19 cellular contexts compared by ENCODE assay signal in the genomic region with DNA sequence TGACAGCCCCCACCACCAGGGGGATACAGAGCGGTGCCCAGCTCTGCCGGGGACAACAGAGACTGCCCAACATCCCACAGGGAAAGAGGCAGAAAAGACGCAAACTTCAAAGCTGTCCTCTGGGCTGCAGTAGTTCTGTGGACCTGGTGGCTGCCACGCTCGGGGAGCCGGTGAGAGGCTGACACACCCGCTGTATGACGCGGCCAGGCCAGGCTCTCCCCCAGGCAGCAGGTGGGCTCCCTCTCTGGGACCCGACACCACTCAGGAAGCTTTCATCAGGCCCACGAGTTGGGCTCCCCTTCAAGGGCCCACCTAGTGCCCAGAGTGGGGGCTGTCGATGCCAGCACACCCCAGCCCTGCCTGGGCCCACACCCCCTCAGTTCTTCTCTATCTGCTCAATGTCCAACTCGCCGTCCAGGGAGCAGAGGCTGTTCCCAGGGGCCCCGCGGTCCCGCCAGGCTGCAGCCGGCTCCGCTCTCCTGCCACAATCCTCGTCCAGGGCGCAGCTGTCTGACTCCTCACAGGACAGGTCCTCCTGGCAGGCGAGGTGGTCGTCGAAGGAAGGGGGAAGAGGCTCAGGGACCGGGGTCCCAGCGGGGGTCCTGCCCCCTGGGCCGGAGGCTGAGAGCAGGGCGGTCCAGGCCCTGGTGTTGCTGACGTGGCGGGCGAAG.
DNase-seq lines count a peak whose midpoint lies in the region; ATAC-seq, FAIRE-seq and TF ChIP-seq lines count a peak whose summit lies in the region.
"Had no signal": no experiment of that assay in that cellular context is flagged by ENCODE, and none has a peak within 500 bp of the region (broad histone marks: within the 10 kb centered on the region; RNA-seq: fewer than 3 reads in every experiment).

No MANE protein-coding gene starts in this region.

- in situ Hi-C loops in G401 (cut with HindIII; ENCODE audit: low sequenced_read_pairs) = no loop called here

- TF ChIP-seq POLR2A in thyroid gland (IDR thresholded peaks at IDR 0.05) = no peak

- intact Hi-C loops in left ventricle myocardium inferior (cut with micrococcal nuclease) (no loop called here), Right ventricle myocardium superior (cut with DNase I) (loop anchor here (5.0 kb wide), 1 partner anchor 81 kb away; no protein-coding TSS in a partner anchor), psoas muscle (cut with DNase I) (no loop called here), thyroid gland (cut with DNase I) (loop anchor here (10.0 kb wide), 1 partner anchor 72 kb away; no protein-coding TSS in a partner anchor)

- H3K36me3 ChIP-seq in left ventricle myocardium inferior (peaks cover 10% of the 10 kb centered on the region), psoas muscle (ENCODE audit: insufficient read depth in 1 of 2, low read depth in 1 of 2) (no peaks in the 10 kb centered on the region), thyroid gland (no peaks in the 10 kb centered on the region)

- ATAC-seq in Right ventricle myocardium superior (ENCODE audit: poor library complexity) (no peak), psoas muscle (no peak), HG03108 (IDR thresholded peaks at IDR 0.05; ENCODE audit: unreplicated experiment) (no peak)

- no peak for TF ChIP-seq CTCF in left ventricle myocardium inferior (IDR thresholded peaks at IDR 0.05; ENCODE audit: borderline replicate concordance)
- TF ChIP-seq CTCF in psoas muscle (IDR thresholded peaks at IDR 0.05) = no peak
- TF ChIP-seq CTCF in thyroid gland (IDR thresholded peaks at IDR 0.05) = no peak

- H3K4me1 ChIP-seq in left ventricle myocardium inferior = peaks cover 98% of the 10 kb centered on the region
- peaks cover 63% of the 10 kb centered on the region for H3K4me1 ChIP-seq in psoas muscle
- H3K4me1 ChIP-seq in thyroid gland = peaks cover 94 to 100% of the 10 kb centered on the region in 2 donors

- H3K4me3 ChIP-seq in left ventricle myocardium inferior (no peak overlapping the region), psoas muscle (no peak overlapping the region), thyroid gland (replicated peaks in 1 of 3) (no peak overlapping the region)

- DNase-seq in left ventricle myocardium inferior = no peak
- no peak for DNase-seq in Right ventricle myocardium superior
- DNase-seq in psoas muscle = no peak
- peak; percentile 79 for DNase-seq in thyroid gland
- DNase-seq in G401 (ENCODE audit: low spot score) = no peak
- no peak for DNase-seq in urothelium cell line (ENCODE audit: low spot score)
- DNase-seq: 8988T, C1 segment of cervical spinal cord, GF-D8, NCI-H1930, NCI-H2171, NCI-H446, NCI-H69, OCI-M1 had no signal

- H3K9me3 ChIP-seq in left ventricle myocardium inferior (replicated peaks) = no peaks in the 10 kb centered on the region
- H3K9me3 ChIP-seq in psoas muscle = no peaks in the 10 kb centered on the region
- no peaks in the 10 kb centered on the region for H3K9me3 ChIP-seq in thyroid gland

- H3K27ac ChIP-seq in left ventricle myocardium inferior (replicated peaks) (peak overlapping the region; percentile 79), cingulate gyrus (ENCODE audit: low read depth, low read length) (peak overlapping the region; percentile 93), psoas muscle (peak overlapping the region; percentile 76), thyroid gland (peak overlapping the region; percentile 88 to 98 (median 98))

- H3K27me3 ChIP-seq in left ventricle myocardium inferior (ENCODE audit: low read depth) = no peaks in the 10 kb centered on the region
- H3K27me3 ChIP-seq in psoas muscle (ENCODE audit: insufficient read depth in 3 of 3, low read length in 2 of 3) = no peaks in the 10 kb centered on the region
- no peaks in the 10 kb centered on the region for H3K27me3 ChIP-seq in thyroid gland

- WGBS in psoas muscle, 3 donors = 82 to 84% (median 83%) methylated on average over 29 to 31 of the region's 31 CpGs
- WGBS in thyroid gland, 2 donors = 69 to 77% methylated on average over 20 to 24 of the region's 31 CpGs

- FAIRE-seq in urothelium cell line (lab: Jason Lieb, UNC) = no peak
- FAIRE-seq: GM12891, GM18507, H1 had no signal

Comparison
In these comparisons a context has a peak if more than half of its experiments do, and no peak if none do; other contexts are left out.
1. intact Hi-C loops: an anchor here in Right ventricle myocardium superior (5.0 kb wide) and thyroid gland (10.0 kb wide); none called in left ventricle myocardium inferior and psoas muscle.
2. DNase-seq: peak in thyroid gland (2 of 2); none in left ventricle myocardium inferior (single experiment), Right ventricle myocardium superior (single experiment), psoas muscle (0 of 2), G401 (single experiment) and urothelium cell line (single experiment).
3. Peak in every context shown above with its lines, with median percentiles within 50 percentile points of each other: H3K27ac ChIP-seq.